8 cellular contexts compared by ENCODE assay signal in genomic region chrY:14634954-14635353, GRCh38.
"Had no signal": no experiment of that assay in that cellular context is flagged by ENCODE, and none has a peak within 500 bp of the region (broad histone marks: within the 10 kb centered on the region; RNA-seq: fewer than 3 reads in every experiment).

No MANE protein-coding gene starts in this region.

- FAIRE-seq: G401.6, GM12878, GM12891, GM12892, GM18507, GM19239 had no signal

- ATAC-seq: GM12878 had no signal

- H3K4me3 ChIP-seq: GM12878 had no signal

- DNase-seq: GDM1, GF-D8 had no signal
